29 cellular contexts compared by ENCODE assay signal in the genomic region with DNA sequence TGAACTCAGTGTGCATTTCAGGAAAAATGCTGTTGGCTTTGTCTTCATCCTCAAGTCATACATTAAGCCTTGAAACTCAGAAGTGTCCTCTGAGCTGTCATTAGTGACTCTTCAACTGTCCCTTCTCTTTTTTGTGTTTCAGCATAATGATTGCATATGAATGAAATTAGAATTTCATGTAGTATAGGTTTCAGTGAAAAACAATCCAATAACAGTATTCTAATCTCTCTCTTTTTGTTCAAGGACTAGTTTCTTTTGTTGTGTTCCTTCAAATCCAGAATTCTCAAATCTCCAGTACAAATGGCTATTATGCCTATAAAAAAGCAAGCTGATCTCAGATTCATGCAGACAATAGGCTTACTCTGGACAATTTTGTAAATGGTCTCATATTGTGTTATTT.
"Had no signal": no experiment of that assay in that cellular context is flagged by ENCODE, and none has a peak within 500 bp of the region (broad histone marks: within the 10 kb centered on the region; RNA-seq: fewer than 3 reads in every experiment).

No MANE protein-coding gene starts in this region.

- H3K27ac ChIP-seq: adrenal gland, body of pancreas, colonic mucosa, foreskin keratinocyte, gastrocnemius medialis had no signal

- H3K4me1 ChIP-seq: adrenal gland, body of pancreas, colonic mucosa, foreskin keratinocyte, gastrocnemius medialis had no signal

- H3K27me3 ChIP-seq: adrenal gland, body of pancreas, colonic mucosa, dorsolateral prefrontal cortex, gastrocnemius medialis had no signal

- ATAC-seq: activated CD4-positive, alpha-beta T cell treated with anti-CD3 and anti-CD28 coated beads for 36 hours; activated CD8-positive, alpha-beta memory T cell treated with anti-CD3 and anti-CD28 coated beads, Interleukin-2, amount 10 ng/mL, durations not matched to agents 7 days and 5 days; activated CD8-positive, alpha-beta T cell treated with anti-CD3 and anti-CD28 coated beads, Interleukin-2, amount 10 ng/mL, durations not matched to agents 7 days and 5 days; activated naive CD8-positive, alpha-beta T cell treated with anti-CD3 and anti-CD28 coated beads, Interleukin-2, amount 50 U/mL, for 24 hours; body of pancreas; esophagus mucosa; foreskin keratinocyte; gastrocnemius medialis had no signal

- H3K4me3 ChIP-seq: adrenal gland, body of pancreas, colonic mucosa, dorsolateral prefrontal cortex, gastrocnemius medialis had no signal

- H3K9me3 ChIP-seq: adrenal gland, colonic mucosa, gastrocnemius medialis had no signal

- H3K36me3 ChIP-seq: adrenal gland, colonic mucosa, gastrocnemius medialis had no signal

- DNase-seq: activated CD4-positive, alpha-beta memory T cell treated with anti-CD3 and anti-CD28 coated beads for 36 hours; activated CD4-positive, alpha-beta T cell treated with anti-CD3 and anti-CD28 coated beads for 36 hours; activated CD4-positive, alpha-beta T cell treated with anti-CD3 and anti-CD28 coated beads, Interleukin-2, amount 10 ng/mL, durations not matched to agents 24 days and 14 days; activated CD4-positive, CD25-positive, alpha-beta regulatory T cell; activated CD4-positive, CD25-positive, alpha-beta regulatory T cell treated with anti-CD3 and anti-CD28 coated beads, Interleukin-2, amount 50 U/mL, for 72 hours; activated CD8-positive, alpha-beta memory T cell treated with anti-CD3 and anti-CD28 coated beads, Interleukin-2, amount 10 ng/mL, durations not matched to agents 7 days and 5 days; activated CD8-positive, alpha-beta memory T cell treated with anti-CD3 and anti-CD28 coated beads, Interleukin-2, amount 50 U/mL, for 4 hours; activated CD8-positive, alpha-beta T cell treated with anti-CD3 and anti-CD28 coated beads, Interleukin-2, amount 10 ng/mL, durations not matched to agents 7 days and 5 days; activated effector memory CD4-positive, alpha-beta T cell treated with anti-CD3 and anti-CD28 coated beads, Interleukin-2, amount 50 U/mL, for 16 hours; activated naive CD4-positive, alpha-beta T cell treated with anti-CD3 and anti-CD28 coated beads for 36 hours; activated naive CD8-positive, alpha-beta T cell treated with anti-CD3 and anti-CD28 coated beads for 36 hours; activated naive CD8-positive, alpha-beta T cell treated with anti-CD3 and anti-CD28 coated beads, Interleukin-2, amount 50 U/mL, for 24 hours; activated T-cell treated with anti-CD3 and anti-CD28 coated beads, Interleukin-2, amount 50 U/mL, for 1 hour; activated T-cell treated with anti-CD3 and anti-CD28 coated beads, Interleukin-2, amount 50 U/mL, for 48 hours; adrenal gland; amygdala; aorta; body of pancreas; caudate nucleus; cerebellar nuclear complex; colonic mucosa; dorsolateral prefrontal cortex; effector memory CD4-positive, alpha-beta T cell; endodermal cell; foreskin keratinocyte; gastrocnemius medialis; glutamatergic neuron; T-helper 2 cell had no signal
